ENCODE assay signal across 1 cellular context in genomic region chr2:68747918-68748317, GRCh38.
TF ChIP-seq lines count a peak whose summit lies in the region.

No MANE protein-coding gene starts in this region.

TF ChIP-seq in IMR-90, 13 proteins besides CTCF, POLR2A, EP300 and RAD21:
- TF ChIP-seq MAZ (IDR thresholded peaks at IDR 0.05; ENCODE audit: borderline replicate concordance, low read depth, low read length) (no peak), CHD1 (IDR thresholded peaks at IDR 0.05; ENCODE audit: low read depth, low read length) (no peak), ELK1 (IDR thresholded peaks at IDR 0.05; ENCODE audit: borderline replicate concordance, low read depth, low read length) (no peak), MXI1 (IDR thresholded peaks at IDR 0.05; ENCODE audit: borderline replicate concordance, low read depth, low read length) (no peak), BHLHE40 (IDR thresholded peaks at IDR 0.05; ENCODE audit: low read depth, low read length) (no peak), MAFK (IDR thresholded peaks at IDR 0.05; ENCODE audit: low read depth, low read length) (no peak), RCOR1 (IDR thresholded peaks at IDR 0.05; ENCODE audit: insufficient replicate concordance, low read length) (no peak), FOS (IDR thresholded peaks at IDR 0.05; ENCODE audit: low read depth, low read length) (no peak), NFE2L2 (IDR thresholded peaks at IDR 0.05; ENCODE audit: low read depth, low read length) (no peak), SMC3 (IDR thresholded peaks at IDR 0.05; ENCODE audit: low read depth, low read length) (no peak), USF2 (IDR thresholded peaks at IDR 0.05; ENCODE audit: low read depth, low read length) (no peak), CEBPB (IDR thresholded peaks at IDR 0.05; ENCODE audit: low read depth, low read length) (no peak), RFX5 (IDR thresholded peaks at IDR 0.05; ENCODE audit: low read depth, low read length) (no peak)
